9 cellular contexts compared by ENCODE assay signal in the genomic region with DNA sequence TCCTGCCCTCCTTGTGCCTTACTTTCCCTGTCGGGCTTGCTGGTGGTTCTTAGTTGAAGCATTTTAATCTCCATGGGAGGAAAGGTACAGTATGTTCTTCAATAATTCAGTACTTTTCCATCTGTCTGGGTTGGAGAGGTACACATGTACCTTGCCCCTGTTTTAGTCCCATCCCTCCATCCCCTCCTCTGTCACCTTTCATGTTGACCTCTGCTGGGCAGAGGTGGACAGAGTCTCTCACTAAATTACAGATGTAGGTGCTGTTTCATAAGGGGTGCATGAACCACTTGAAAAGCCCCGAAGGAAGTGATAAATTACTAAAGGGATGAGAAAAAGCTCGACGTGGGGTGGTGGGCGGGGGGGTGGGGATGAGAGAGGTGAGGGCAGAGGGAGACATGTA. TPM values are rescaled to one million over a fixed set of nuclear protein-coding genes. Genes with fewer than 3 reads are reported as not detected.
DNase-seq lines count a peak whose midpoint lies in the region; ATAC-seq and TF ChIP-seq lines count a peak whose summit lies in the region.
"Had no signal": no experiment of that assay in that cellular context is flagged by ENCODE, and none has a peak within 500 bp of the region (broad histone marks: within the 10 kb centered on the region; RNA-seq: fewer than 3 reads in every experiment).

No MANE protein-coding gene starts in this region.

- H3K27ac Mint-ChIP-seq in activated T-cell treated with anti-CD3 and anti-CD28 coated beads, Interleukin-2, amount 50 U/mL, for 24 hours: peak overlapping the region; percentile 100
- peak overlapping the region; percentile 99 for H3K27ac Mint-ChIP-seq in activated naive CD8-positive, alpha-beta T cell treated with anti-CD3 and anti-CD28 coated beads, Interleukin-2, amount 50 U/mL, for 24 hours
- H3K27ac Mint-ChIP-seq in memory B cell: peak overlapping the region; percentile 67

- H3K36me3 ChIP-seq in thyroid gland: no peaks in the 10 kb centered on the region

- H3K9me3 ChIP-seq in thyroid gland: no peaks in the 10 kb centered on the region

- no peak for TF ChIP-seq CTCF in thyroid gland (IDR thresholded peaks at IDR 0.05)

- H3K27me3 Mint-ChIP-seq in activated T-cell treated with anti-CD3 and anti-CD28 coated beads, Interleukin-2, amount 50 U/mL, for 24 hours: no peaks in the 10 kb centered on the region
- no peaks in the 10 kb centered on the region for H3K27me3 Mint-ChIP-seq in activated naive CD8-positive, alpha-beta T cell treated with anti-CD3 and anti-CD28 coated beads, Interleukin-2, amount 50 U/mL, for 24 hours
- no peaks in the 10 kb centered on the region for H3K27me3 Mint-ChIP-seq in memory B cell

- WGBS in thyroid gland, 2 donors: 38 to 41% methylated on average over 5 of the region's 5 CpGs

- no peaks in the 10 kb centered on the region for H3K27me3 ChIP-seq in thyroid gland

- H3K4me1 Mint-ChIP-seq in activated T-cell treated with anti-CD3 and anti-CD28 coated beads, Interleukin-2, amount 50 U/mL, for 24 hours (ENCODE audit: low read depth): peaks cover 95% of the 10 kb centered on the region
- H3K4me1 Mint-ChIP-seq in activated naive CD8-positive, alpha-beta T cell treated with anti-CD3 and anti-CD28 coated beads, Interleukin-2, amount 50 U/mL, for 24 hours: peaks cover 92% of the 10 kb centered on the region
- H3K4me1 Mint-ChIP-seq in memory B cell: peaks cover 61% of the 10 kb centered on the region

- no peak overlapping the region for H3K4me3 ChIP-seq in thyroid gland (replicated peaks in 1 of 3)

- H3K36me3 Mint-ChIP-seq in activated T-cell treated with anti-CD3 and anti-CD28 coated beads, Interleukin-2, amount 50 U/mL, for 24 hours (ENCODE audit: low read depth): peaks cover 73% of the 10 kb centered on the region
- peaks cover 32% of the 10 kb centered on the region for H3K36me3 Mint-ChIP-seq in activated naive CD8-positive, alpha-beta T cell treated with anti-CD3 and anti-CD28 coated beads, Interleukin-2, amount 50 U/mL, for 24 hours (ENCODE audit: low read depth)
- no peaks in the 10 kb centered on the region for H3K36me3 Mint-ChIP-seq in memory B cell

- DNase-seq in activated T-cell treated with anti-CD3 and anti-CD28 coated beads, Interleukin-2, amount 50 U/mL, for 24 hours: no peak
- DNase-seq in activated T-cell treated with anti-CD3 and anti-CD28 coated beads for 4 hours (no peak), memory B cell (ENCODE audit: low spot score in 2 of 2) (no peak), thyroid gland (no peak), head of caudate nucleus (no peak), Ammon's horn (ENCODE audit: low spot score) (no peak), NCI-H1694 treated with DMSO at 0.1 percent for 48 hours (lab: John Stamatoyannopoulos, UW) (no peak)
- no peak for DNase-seq in activated naive CD8-positive, alpha-beta T cell treated with anti-CD3 and anti-CD28 coated beads, Interleukin-2, amount 50 U/mL, for 24 hours
- DNase-seq: NCI-H526 had no signal

- TF ChIP-seq POLR2A in thyroid gland (IDR thresholded peaks at IDR 0.05): no peak

- H3K9me3 Mint-ChIP-seq in activated T-cell treated with anti-CD3 and anti-CD28 coated beads, Interleukin-2, amount 50 U/mL, for 24 hours: no peaks in the 10 kb centered on the region
- no peaks in the 10 kb centered on the region for H3K9me3 Mint-ChIP-seq in activated naive CD8-positive, alpha-beta T cell treated with anti-CD3 and anti-CD28 coated beads, Interleukin-2, amount 50 U/mL, for 24 hours
- no peaks in the 10 kb centered on the region for H3K9me3 Mint-ChIP-seq in memory B cell

- ATAC-seq in activated naive CD8-positive, alpha-beta T cell treated with anti-CD3 and anti-CD28 coated beads, Interleukin-2, amount 50 U/mL, for 24 hours: no peak
- no peak for ATAC-seq in memory B cell (ENCODE audit: low read depth)

- intact Hi-C loops in thyroid gland (cut with DNase I): no loop called here
- intact Hi-C loops in head of caudate nucleus (cut with DNase I): loop anchor here (5.0 kb wide), 1 partner anchor 67 kb away; the partner anchor contains the start of gene TSC22D4

- peaks cover 57 to 70% of the 10 kb centered on the region in 2 donors for H3K4me1 ChIP-seq in thyroid gland

- H3K27ac ChIP-seq in thyroid gland: peak overlapping the region; percentile 96 to 99 (median 96)

- H3K4me3 Mint-ChIP-seq in activated T-cell treated with anti-CD3 and anti-CD28 coated beads, Interleukin-2, amount 50 U/mL, for 24 hours: peak overlapping the region; percentile 95
- H3K4me3 Mint-ChIP-seq in activated naive CD8-positive, alpha-beta T cell treated with anti-CD3 and anti-CD28 coated beads, Interleukin-2, amount 50 U/mL, for 24 hours: peak overlapping the region; percentile 95
- H3K4me3 Mint-ChIP-seq in memory B cell: peak overlapping the region; percentile 16

RNA-seq across cellular contexts. Expression of gene AGFG2, which starts 5.4 kb away (rescaled TPM):
- total RNA-seq in thyroid gland: 10 to 100 TPM; 26.1 to 34.6 (median 28.0) TPM

RNA-seq across cellular contexts. Expression of gene SAP25, which starts 29.3 kb away (rescaled TPM):
- 1 to 10 TPM in 2 of 4 donors, not detected in 2; 1.5 to 6.2 TPM for total RNA-seq in thyroid gland

RNA-seq across cellular contexts. Expression of gene LRCH4, which starts 41.5 kb away (rescaled TPM):
- 100 to 1,000 TPM in 1 of 4 donors, 10 to 100 TPM in 3; 55.0 to 107 (median 76.6) TPM for total RNA-seq in thyroid gland

RNA-seq across cellular contexts. Expression of gene FBXO24, which starts 41.7 kb away (rescaled TPM):
- under 1 TPM; 0.13 to 0.88 (median 0.50) TPM for total RNA-seq in thyroid gland

RNA-seq across cellular contexts. Expression of gene PCOLCE, which starts 57.8 kb away (rescaled TPM):
- total RNA-seq in thyroid gland: 10 to 100 TPM; 12.9 to 36.3 (median 22.1) TPM

Comparison
In these comparisons a context has a peak if more than half of its experiments do, and no peak if none do; other contexts are left out.
1. H3K4me3 Mint-ChIP-seq: peak in every context shown above with its lines; median percentile 95 in activated T-cell treated with anti-CD3 and anti-CD28 coated beads, Interleukin-2, amount 50 U/mL, for 24 hours; 95 in activated naive CD8-positive, alpha-beta T cell treated with anti-CD3 and anti-CD28 coated beads, Interleukin-2, amount 50 U/mL, for 24 hours; 16 in memory B cell.